8 cellular contexts compared by ENCODE assay signal in the genomic region with DNA sequence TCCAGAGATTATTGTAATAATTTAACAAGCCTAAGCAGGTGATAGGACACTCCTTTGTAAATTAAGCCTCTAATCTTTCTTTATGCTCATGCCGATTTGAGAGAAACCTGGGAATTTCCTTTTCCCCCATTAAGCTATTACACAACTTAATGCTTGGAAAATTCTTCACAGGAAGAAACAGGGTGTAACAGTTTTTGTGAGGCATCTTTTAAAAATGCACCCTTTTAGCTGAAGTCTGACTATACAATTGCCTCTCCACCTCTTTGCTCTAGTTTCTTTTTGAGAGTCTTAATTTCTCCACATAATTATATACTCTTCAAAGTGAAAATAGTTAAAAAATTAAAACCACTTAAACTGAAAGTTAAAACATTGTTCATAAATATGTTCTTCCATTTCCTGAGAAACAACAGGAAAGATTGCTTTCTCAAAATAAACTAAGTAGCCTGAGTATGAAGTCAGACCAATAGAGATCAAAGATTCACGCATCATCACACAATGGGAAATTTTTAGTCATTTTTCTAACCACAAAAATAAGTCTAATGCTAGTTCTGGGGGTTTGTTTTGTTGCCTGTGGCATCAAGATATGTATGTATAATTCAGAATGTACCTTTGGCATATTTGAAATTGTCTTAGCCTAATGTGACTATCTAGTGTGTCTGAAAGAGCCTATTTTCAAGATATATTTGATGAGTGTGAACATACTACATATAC. TPM values are rescaled to one million over a fixed set of nuclear protein-coding genes. Genes with fewer than 3 reads are reported as not detected.
DNase-seq lines count a peak whose midpoint lies in the region; ATAC-seq and TF ChIP-seq lines count a peak whose summit lies in the region.

No MANE protein-coding gene starts in this region.

- WGBS in sigmoid colon, 2 donors = 47 to 57% methylated on average over 2 of the region's 2 CpGs

- peak overlapping the region; percentile 72 for H3K4me2 ChIP-seq in fibroblast of lung (ENCODE audit: extremely low read depth, insufficient read depth, low read length)

- H3K36me3 ChIP-seq in fibroblast of lung (ENCODE audit: control insufficient read depth, insufficient read depth, low read length) (no peaks in the 10 kb centered on the region), sigmoid colon (no peaks in the 10 kb centered on the region)

- peak overlapping the region; percentile 13 for H3K9ac ChIP-seq in fibroblast of lung (ENCODE audit: insufficient read depth, low read length)

- no peak overlapping the region for H3K4me3 ChIP-seq in Jurkat, Clone E6-1 (ENCODE audit: low read length)
- H3K4me3 ChIP-seq in fibroblast of lung (replicated peaks in 1 of 4; ENCODE audit: control extremely low read depth in 1 of 4, insufficient read depth in 1 of 4, low read depth in 3 of 4, low read length in 4 of 4) (no peak overlapping the region), sigmoid colon (no peak overlapping the region)

- H4K20me1 ChIP-seq in fibroblast of lung (ENCODE audit: control insufficient read depth, extremely low read depth, insufficient read depth, low read length) = no peaks in the 10 kb centered on the region

- peaks cover 4% of the 10 kb centered on the region for H3K79me2 ChIP-seq in fibroblast of lung (ENCODE audit: control insufficient read depth, insufficient read depth, low read length)

- intact Hi-C loops in sigmoid colon (cut with DNase I) = no loop called here

- H3K9me3 ChIP-seq in fibroblast of lung (ENCODE audit: control insufficient read depth, insufficient read depth, low read depth, low read length) = no peaks in the 10 kb centered on the region
- H3K9me3 ChIP-seq in sigmoid colon = no peaks in the 10 kb centered on the region

- no peaks in the 10 kb centered on the region for H3K27me3 ChIP-seq in fibroblast of lung (ENCODE audit: control insufficient read depth, insufficient read depth, low read length)
- no peaks in the 10 kb centered on the region for H3K27me3 ChIP-seq in sigmoid colon

- TF ChIP-seq CTCF in fibroblast of lung (conservative IDR thresholded peaks at IDR 0.05 in 1 of 2, IDR thresholded peaks at IDR 0.05 in 1 of 2; ENCODE audit: low read depth in 1 of 2, low read length in 2 of 2) = no peak
- no peak for TF ChIP-seq CTCF in sigmoid colon (IDR thresholded peaks at IDR 0.05)

- H2AFZ ChIP-seq in fibroblast of lung (ENCODE audit: low read length) = no peak overlapping the region

- H3K4me1 ChIP-seq in fibroblast of lung (ENCODE audit: control insufficient read depth, extremely low read depth, insufficient read depth, low read length) (peaks cover 3% of the 10 kb centered on the region), sigmoid colon (no peaks in the 10 kb centered on the region)

- H3K27ac ChIP-seq in fibroblast of lung (ENCODE audit: insufficient read depth, low read length) = peak overlapping the region; percentile 66
- H3K27ac ChIP-seq in sigmoid colon = no peak overlapping the region

- no peak for TF ChIP-seq POLR2A in sigmoid colon (IDR thresholded peaks at IDR 0.05)

- TF ChIP-seq EP300 in sigmoid colon (IDR thresholded peaks at IDR 0.05) = no peak

- peak; percentile 78 for ATAC-seq in GM21515 (IDR thresholded peaks at IDR 0.05; ENCODE audit: unreplicated experiment)

- DNase-seq in ELR (ENCODE audit: low read depth) (peak; percentile 82), fibroblast of lung (ENCODE audit: low read depth in 2 of 2) (peak; percentile 61 to 78), HT-29 (ENCODE audit: low spot score) (no peak), LoVo (ENCODE audit: low spot score) (no peak), sigmoid colon (no peak), NCI-H2227 (lab: John Stamatoyannopoulos, UW; ENCODE audit: unreplicated experiment) (no peak)
- peak; percentile 53 for DNase-seq in Jurkat, Clone E6-1 (ENCODE audit: low read depth, low spot score)

RNA-seq across cellular contexts. Expression of gene LRRC8D, which starts 34.7 kb away (rescaled TPM):
- polyA plus RNA-seq in Jurkat, Clone E6-1 (2012; ENCODE audit: insufficient read depth, insufficient read length) = 17.1 TPM
- 28.8 and 41.0 TPM in 2 replicates for total RNA-seq in fibroblast of lung
- 40.0 and 58.1 TPM in 2 replicates for polyA plus RNA-seq in fibroblast of lung
- polyA plus RNA-seq in fibroblast of lung (2012) = 21.9 and 30.3 TPM in 2 replicates
- 16.8 and 22.9 TPM in 2 replicates for polyA minus RNA-seq in fibroblast of lung (ENCODE audit: low replicate concordance)
- 16.7 and 17.0 TPM in 2 replicates for total RNA-seq in HT-29 (2014; rRNA removed; shearing (Covaris generic))
- total RNA-seq in sigmoid colon = 10 to 100 TPM in 1 of 4 donors, 1 to 10 TPM in 3; 6.0 to 11.7 (median 8.8) TPM
- 10 to 100 TPM in 1 of 3 donors, 1 to 10 TPM in 2; 7.8 to 21.2 (median 9.9) TPM for polyA plus RNA-seq in sigmoid colon

Comparison
In these comparisons a context has a peak if more than half of its experiments do, and no peak if none do; other contexts are left out.
1. DNase-seq: peak in ELR (single experiment), Jurkat, Clone E6-1 (single experiment) and fibroblast of lung (2 of 2); none in HT-29 (single experiment), LoVo (single experiment), sigmoid colon (single experiment) and NCI-H2227 (single experiment).